In genomic region chr7:134512271-134512670, GRCh38 we compare ENCODE assay signal across 19 cellular contexts. TPM values are rescaled to one million over a fixed set of nuclear protein-coding genes. Genes with fewer than 3 reads are reported as not detected.
A peak's percentile ranks its signal among the peaks of the same experiment; 100 is the strongest.
DNase-seq lines count a peak whose midpoint lies in the region; ATAC-seq and TF ChIP-seq lines count a peak whose summit lies in the region.
"Had no signal": no experiment of that assay in that cellular context is flagged by ENCODE, and none has a peak within 500 bp of the region (broad histone marks: within the 10 kb centered on the region; RNA-seq: fewer than 3 reads in every experiment).

No MANE protein-coding gene starts in this region.

- BruUV-seq in MCF 10A (replicated peaks; lab: Mats Ljungman, UMichigan): no TSS peak

- H3K9me2 ChIP-seq in hepatocyte (replicated peaks; ENCODE audit: insufficient read depth): no peaks in the 10 kb centered on the region

- H3K4me2 ChIP-seq in hepatocyte: no peak overlapping the region

- no peaks in the 10 kb centered on the region for H3K36me3 Mint-ChIP-seq in MCF 10A (ENCODE audit: insufficient read depth, unreplicated experiment)

- intact Hi-C loops in MCF 10A (cut with micrococcal nuclease) (loop anchor here (2.0 kb wide), 1 partner anchor 33 kb away; no protein-coding TSS in a partner anchor), breast epithelium (cut with DNase I; ENCODE audit: low total_unique reads) (loop anchor here (10.0 kb wide), 1 partner anchor 77 kb away; no protein-coding TSS in a partner anchor), tibial artery (cut with DNase I; ENCODE audit: low total_unique reads) (loop anchor here (5.0 kb wide), 2 partner anchors 35 to 90 kb away; partner anchors contain the start of gene AKR1B15), heart left ventricle (cut with DNase I) (loop anchor here in 7 of 10 donors (2.0 to 5.0 kb wide), 3 partner anchors 70 to 95 kb away; no protein-coding TSS in a partner anchor)

- H2AFZ ChIP-seq in hepatocyte: no peak overlapping the region

- no peaks in the 10 kb centered on the region for H3K79me2 ChIP-seq in hepatocyte

- POLR2A ChIA-PET in MCF 10A (lab: Yijun Ruan, JAX): interaction anchor here (0.6 to 2.8 kb wide), 3 partner anchors 32 to 136 kb away, joined by 3 to 14 read pairs (median 4); no protein-coding TSS in a partner anchor

- no peaks in the 10 kb centered on the region for H3K9me3 ChIP-seq in breast epithelium
- H3K9me3 ChIP-seq in RWPE2 (ENCODE audit: severe bottlenecking): no peaks in the 10 kb centered on the region
- H3K9me3 ChIP-seq in hepatocyte (ENCODE audit: low read depth): no peaks in the 10 kb centered on the region
- H3K9me3 ChIP-seq in tibial artery: no peaks in the 10 kb centered on the region
- no peaks in the 10 kb centered on the region for H3K9me3 ChIP-seq in heart left ventricle

- no peaks in the 10 kb centered on the region for H4K20me1 ChIP-seq in hepatocyte (ENCODE audit: insufficient read depth, poor library complexity, severe bottlenecking)

- whole genome bisulfite sequencing in hepatocyte (ENCODE audit: low lambda C conversion rate, missing lambda C conversion rate): 70% methylated on average over 1 of the region's 1 CpG
- 86 to 95% (median 88%) methylated on average over 1 of the region's 1 CpG for WGBS in heart left ventricle, 4 donors

- peak; percentile 38 for DNase-seq in MCF 10A (ENCODE audit: unreplicated experiment)
- no peak for DNase-seq in breast epithelium (ENCODE audit: low spot score in 2 of 2)
- no peak for DNase-seq in RWPE2 (ENCODE audit: low spot score)
- no peak for DNase-seq in hepatocyte (ENCODE audit: low spot score)
- DNase-seq in tibial artery: no peak
- no peak for DNase-seq in NCI-H2107 treated with DMSO at 0.1 percent for 48 hours (lab: John Stamatoyannopoulos, UW; ENCODE audit: unreplicated experiment)
- no peak for DNase-seq in heart left ventricle
- DNase-seq: DMS153, EL, HFFc6, MV-4-11, NCI-H1417, NCI-H187 treated with DMSO at 0.1 percent for 48 hours, NCI-H2171, NCI-H446, NCI-H69 had no signal

- H3K27ac ChIP-seq in breast epithelium: no peak overlapping the region
- H3K27ac ChIP-seq in RWPE2 (ENCODE audit: poor library complexity, severe bottlenecking): peak overlapping the region; percentile 33
- peak overlapping the region; percentile 30 for H3K27ac ChIP-seq in hepatocyte
- H3K27ac ChIP-seq in tibial artery: no peak overlapping the region
- H3K27ac ChIP-seq in heart left ventricle: no peak overlapping the region
- H3K27ac ChIP-seq: C4-2B had no signal

- H3K36me3 ChIP-seq in breast epithelium (no peaks in the 10 kb centered on the region), RWPE2 (ENCODE audit: low read depth) (no peaks in the 10 kb centered on the region), hepatocyte (replicated peaks; ENCODE audit: insufficient read depth, low read depth) (no peaks in the 10 kb centered on the region), tibial artery (no peaks in the 10 kb centered on the region), heart left ventricle (no peaks in the 10 kb centered on the region)

- H3K4me3 ChIP-seq in breast epithelium (no peak overlapping the region), RWPE2 (ENCODE audit: severe bottlenecking) (no peak overlapping the region), hepatocyte (no peak overlapping the region), tibial artery (no peak overlapping the region), heart left ventricle (no peak overlapping the region)

- ATAC-seq in RWPE2 (ENCODE audit: low read depth) (peak; percentile 69), HG03196 (IDR thresholded peaks at IDR 0.05; ENCODE audit: unreplicated experiment) (no peak), heart left ventricle (no peak)

- CTCF ChIA-PET in MCF 10A (lab: Yijun Ruan, JAX): interaction anchor here (0.5 to 7.0 kb wide), 17 partner anchors 9 to 366 kb away, joined by 3 to 256 read pairs (median 6); partner anchors contain the start of genes AKR1B1 and AKR1B15

- TF ChIP-seq POLR2A in breast epithelium (IDR thresholded peaks at IDR 0.05) (no peak), heart left ventricle (IDR thresholded peaks at IDR 0.05) (no peak)

- H3K9me3 Mint-ChIP-seq in MCF 10A (ENCODE audit: unreplicated experiment): no peaks in the 10 kb centered on the region
- H3K9me3 Mint-ChIP-seq: HFFc6 had no signal

- TF ChIP-seq CTCF in MCF 10A (IDR thresholded peaks at IDR 0.05; ENCODE audit: unreplicated experiment): no peak
- TF ChIP-seq CTCF in breast epithelium (IDR thresholded peaks at IDR 0.05): no peak
- TF ChIP-seq CTCF in RWPE2 (IDR thresholded peaks at IDR 0.05; ENCODE audit: poor library complexity, severe bottlenecking): no peak
- TF ChIP-seq CTCF in hepatocyte (IDR thresholded peaks at IDR 0.05; ENCODE audit: poor library complexity): no peak
- TF ChIP-seq CTCF in tibial artery (IDR thresholded peaks at IDR 0.05): no peak
- TF ChIP-seq CTCF in heart left ventricle (IDR thresholded peaks at IDR 0.05): no peak

- no peaks in the 10 kb centered on the region for H3K27me3 Mint-ChIP-seq in MCF 10A (ENCODE audit: insufficient read depth, unreplicated experiment)

- H3K27me3 ChIP-seq in breast epithelium: no peaks in the 10 kb centered on the region
- no peaks in the 10 kb centered on the region for H3K27me3 ChIP-seq in RWPE2 (ENCODE audit: insufficient read depth, poor library complexity, severe bottlenecking)
- no peaks in the 10 kb centered on the region for H3K27me3 ChIP-seq in hepatocyte
- H3K27me3 ChIP-seq in tibial artery: peaks cover 0 to 5% of the 10 kb centered on the region in 2 donors
- no peaks in the 10 kb centered on the region for H3K27me3 ChIP-seq in heart left ventricle

- no peaks in the 10 kb centered on the region for H3K4me1 ChIP-seq in breast epithelium
- H3K4me1 ChIP-seq in RWPE2 (ENCODE audit: insufficient read depth, poor library complexity, severe bottlenecking): peaks cover 27% of the 10 kb centered on the region
- no peaks in the 10 kb centered on the region for H3K4me1 ChIP-seq in hepatocyte (ENCODE audit: insufficient read depth)
- H3K4me1 ChIP-seq in tibial artery: peaks cover 0 to 22% (median 16%) of the 10 kb centered on the region in 4 donors
- peaks cover 0 to 13% (median 0%) of the 10 kb centered on the region in 12 donors for H3K4me1 ChIP-seq in heart left ventricle

- H3K27ac Mint-ChIP-seq in MCF 10A (ENCODE audit: low read depth, unreplicated experiment): no peak overlapping the region
- H3K27ac Mint-ChIP-seq: HFFc6 had no signal

- H3K4me1 Mint-ChIP-seq in MCF 10A (ENCODE audit: insufficient read depth, unreplicated experiment): peaks cover 29% of the 10 kb centered on the region

- no peak overlapping the region for H3K4me3 Mint-ChIP-seq in MCF 10A (ENCODE audit: unreplicated experiment)
- H3K4me3 Mint-ChIP-seq: HFFc6 had no signal

RNA-seq across cellular contexts. Expression of gene AKR1B10, which starts 15.1 kb away (rescaled TPM):
- total RNA-seq in MCF 10A (2022) (0.42 and 0.49 TPM in 2 replicates), breast epithelium (1 to 10 TPM in 2 of 3 donors, not detected in 1; 2.1 to 2.9 TPM), hepatocyte (60.3 and 84.8 TPM in 2 replicates), heart left ventricle (under 1 TPM in 2 of 9 donors, not detected in 7; 0.44 to 0.57 TPM)
- polyA plus RNA-seq in hepatocyte (94.4 and 95.0 TPM in 2 replicates), heart left ventricle (under 1 TPM in 1 of 2 donors, not detected in 1; 0.11 TPM)
- total RNA-seq: H1 had no signal

RNA-seq across cellular contexts. Expression of gene AKR1B15, which starts 36.6 kb away (rescaled TPM):
- total RNA-seq in MCF 10A (2022) (not detected in 2 replicates), breast epithelium (1 to 10 TPM in 2 of 3 donors, under 1 TPM in 1; 0.33 to 5.6 (median 3.5) TPM), hepatocyte (4.8 and 6.3 TPM in 2 replicates), heart left ventricle (not detected)
- polyA plus RNA-seq in hepatocyte (13.7 and 14.1 TPM in 2 replicates), heart left ventricle (not detected)
- total RNA-seq: HFFc6 had no signal

RNA-seq across cellular contexts. Expression of gene AKR1B1, which starts 53.4 kb away (rescaled TPM):
- total RNA-seq in MCF 10A (2022) (115 and 128 TPM in 2 replicates), breast epithelium (100 to 1,000 TPM in 1 of 3 donors, 10 to 100 TPM in 2; 55.0 to 200 (median 57.4) TPM), hepatocyte (129 and 146 TPM in 2 replicates), heart left ventricle (100 to 1,000 TPM in 8 of 9 donors, 10 to 100 TPM in 1; 97.0 to 308 (median 185) TPM)
- polyA plus RNA-seq in hepatocyte (342 and 373 TPM in 2 replicates), heart left ventricle (100 to 1,000 TPM; 163 to 335 TPM)

Comparison
In these comparisons a context has a peak if more than half of its experiments do, and no peak if none do; other contexts are left out.
1. H3K27ac ChIP-seq: peak in RWPE2 (single experiment) and hepatocyte (single experiment); none in breast epithelium (0 of 2), tibial artery (0 of 2) and heart left ventricle (0 of 12).
2. RNA of gene AKR1B10, which starts 15.1 kb away (total RNA-seq): 60.3 to 84.8 TPM in hepatocyte; 2.1 to 2.9 TPM in breast epithelium, 0.42 to 0.49 TPM in MCF 10A and 0.44 to 0.57 TPM in heart left ventricle; every median in the first group is over 10 times any median in the second.